ENCODE assay signal across 1 cellular context in genomic region chr5:61275841-61276240, GRCh38.
TF ChIP-seq lines count a peak whose summit lies in the region.

No MANE protein-coding gene starts in this region.

TF ChIP-seq in HCT116, 20 proteins besides CTCF, POLR2A, EP300 and RAD21 (continued from another document):
- no peak for TF ChIP-seq TCF7L2 (IDR thresholded peaks at IDR 0.05; ENCODE audit: borderline replicate concordance, extremely low read depth, insufficient read depth, insufficient read length)
- no peak for TF ChIP-seq CBX3 (IDR thresholded peaks at IDR 0.05; ENCODE audit: low read depth)
- TF ChIP-seq ZBTB33 (IDR thresholded peaks at IDR 0.05; ENCODE audit: extremely low read depth, insufficient replicate concordance, low read length) = no peak
- TF ChIP-seq EZH2phosphoT487 (IDR thresholded peaks at IDR 0.05; ENCODE audit: borderline replicate concordance) = no peak
- no peak for TF ChIP-seq CEBPB (IDR thresholded peaks at IDR 0.05; ENCODE audit: low read depth)
- no peak for TF ChIP-seq EGR1 (IDR thresholded peaks at IDR 0.05; ENCODE audit: low read depth)
- TF ChIP-seq SP1 (IDR thresholded peaks at IDR 0.05; ENCODE audit: low read depth) = no peak
- TF ChIP-seq FOSL1 (IDR thresholded peaks at IDR 0.05; ENCODE audit: low read depth) = no peak
- no peak for TF ChIP-seq SIN3A (IDR thresholded peaks at IDR 0.05; ENCODE audit: low read depth)
- TF ChIP-seq ZFX (IDR thresholded peaks at IDR 0.05) = no peak
- no peak for TF ChIP-seq ATF3 (IDR thresholded peaks at IDR 0.05)
- TF ChIP-seq MAX (IDR thresholded peaks at IDR 0.05) = no peak
- TF ChIP-seq YY1 (IDR thresholded peaks at IDR 0.05; ENCODE audit: extremely low read depth, insufficient replicate concordance, low read depth, low read length) = no peak
